Comparison of ENCODE assay signal across 14 cellular contexts in genomic region chr3:52525666-52526065, GRCh38. TPM values are rescaled to one million over a fixed set of nuclear protein-coding genes. Genes with fewer than 3 reads are reported as not detected.
A peak's percentile ranks its signal among the peaks of the same experiment; 100 is the strongest.
DNase-seq lines count a peak whose midpoint lies in the region; ATAC-seq, FAIRE-seq and TF ChIP-seq lines count a peak whose summit lies in the region.
"Had no signal": no experiment of that assay in that cellular context is flagged by ENCODE, and none has a peak within 500 bp of the region (broad histone marks: within the 10 kb centered on the region; RNA-seq: fewer than 3 reads in every experiment).

No MANE protein-coding gene starts in this region.

- H4K20me1 ChIP-seq in endothelial cell of umbilical vein (replicated peaks; ENCODE audit: control insufficient read depth, extremely low read depth, insufficient read depth, low read length), result no peaks in the 10 kb centered on the region

- H3K36me3 ChIP-seq in SK-N-MC (ENCODE audit: insufficient read depth, low read length) (no peaks in the 10 kb centered on the region; the same call in 1 of the 2 replicates), endothelial cell of umbilical vein (ENCODE audit: control insufficient read depth in 2 of 2, extremely low read depth in 1 of 2, insufficient read depth in 2 of 2, low read length in 2 of 2) (peaks cover 22 to 64% of the 10 kb centered on the region in 2 experiments), lower lobe of right lung (peaks cover 54% of the 10 kb centered on the region), thymus (ENCODE audit: control insufficient read depth, insufficient read depth) (peaks cover 6% of the 10 kb centered on the region)

- 0 out of 2 replicates have a peak overlapping the region, but pooled peaks have one; percentile 25 for H3K27ac ChIP-seq in SK-N-MC
- no peak overlapping the region for H3K27ac ChIP-seq in endothelial cell of umbilical vein (ENCODE audit: insufficient read depth, low read depth, low read length)
- H3K27ac ChIP-seq in lower lobe of right lung, result peak overlapping the region; percentile 83
- peak overlapping the region; percentile 10 for H3K27ac ChIP-seq in thymus (ENCODE audit: low read depth)

- ATAC-seq in lower lobe of right lung (peak; percentile 64 to 71), GM21526 (IDR thresholded peaks at IDR 0.05; ENCODE audit: low FRiP score, unreplicated experiment) (no peak)
- ATAC-seq: left colon had no signal

- H3K9ac ChIP-seq in SK-N-MC (ENCODE audit: insufficient read length) (no peak overlapping the region), endothelial cell of umbilical vein (replicated peaks; ENCODE audit: extremely low read depth, insufficient read depth, low read length) (no peak overlapping the region)

- no peak for DNase-seq in SK-N-MC (ENCODE audit: low read depth, low spot score)
- no peak for DNase-seq in endothelial cell of umbilical vein (ENCODE audit: low read depth, low spot score)
- DNase-seq in lower lobe of right lung, result peak; percentile 63
- DNase-seq in activated CD4-positive, alpha-beta T cell treated with anti-CD3 and anti-CD28 coated beads for 4 hours, result no peak
- no peak for DNase-seq in pons (ENCODE audit: low spot score)
- DNase-seq in NCI-H69 (lab: John Stamatoyannopoulos, UW), result no peak
- DNase-seq: activated CD4-positive, alpha-beta memory T cell treated with anti-CD3 and anti-CD28 coated beads for 36 hours; activated gamma-delta T cell treated with Interleukin-2 at 50 U/mL for 16 hours; NCI-H446 had no signal

- H3K9me1 ChIP-seq in endothelial cell of umbilical vein (replicated peaks; ENCODE audit: control insufficient read depth, extremely low read depth, insufficient read depth, low read length), result no peaks in the 10 kb centered on the region

- peak; percentile 55 for FAIRE-seq in endothelial cell of umbilical vein (lab: Jason Lieb, UNC)
- FAIRE-seq: frontal cortex, RCC 7860 had no signal

- TF ChIP-seq CTCF in endothelial cell of umbilical vein (IDR thresholded peaks at IDR 0.05; ENCODE audit: extremely low read depth in 1 of 2, insufficient read depth in 1 of 2, low read depth in 1 of 2, low read length in 2 of 2) (no peak), lower lobe of right lung (IDR thresholded peaks at IDR 0.05) (no peak)

- WGBS in thymus, result 85% methylated on average over 4 of the region's 4 CpGs

- POLR2A ChIA-PET in endothelial cell of umbilical vein (lab: Charles Lee), result interaction anchor here (1.4 kb wide), 1 partner anchor 17 kb away, joined by 3 read pairs; no protein-coding TSS in a partner anchor

- H2AFZ ChIP-seq in endothelial cell of umbilical vein (ENCODE audit: low read depth, low read length), result no peak overlapping the region

- H3K9me3 ChIP-seq in SK-N-MC (ENCODE audit: low read depth, low read length) (no peaks in the 10 kb centered on the region), endothelial cell of umbilical vein (replicated peaks; ENCODE audit: control insufficient read depth, insufficient read depth, low read length) (no peaks in the 10 kb centered on the region), lower lobe of right lung (no peaks in the 10 kb centered on the region), thymus (ENCODE audit: control insufficient read depth) (no peaks in the 10 kb centered on the region)

- H3K79me2 ChIP-seq in endothelial cell of umbilical vein (ENCODE audit: control insufficient read depth, insufficient read depth, low read length), result peaks cover 13% of the 10 kb centered on the region

- dilution Hi-C loops in endothelial cell of umbilical vein (cut with MboI; ENCODE audit: extremely low pct_ligation_motif_present, low sequenced_read_pairs), result no loop called here

- H3K4me3 ChIP-seq in SK-N-MC (no peak overlapping the region), endothelial cell of umbilical vein (replicated peaks in 1 of 3; ENCODE audit: insufficient read depth in 1 of 3, low read depth in 1 of 3, low read length in 3 of 3) (no peak overlapping the region), lower lobe of right lung (no peak overlapping the region), thymus (ENCODE audit: low read length) (no peak overlapping the region)

- H3K27me3 ChIP-seq in endothelial cell of umbilical vein (ENCODE audit: control insufficient read depth in 2 of 2, insufficient read depth in 2 of 2, low read length in 2 of 2) (no peaks in the 10 kb centered on the region), lower lobe of right lung (ENCODE audit: low read depth) (no peaks in the 10 kb centered on the region), thymus (ENCODE audit: control insufficient read depth, insufficient read depth) (no peaks in the 10 kb centered on the region)

- no TSS peak for BruUV-seq in endothelial cell of umbilical vein (replicated peaks; lab: Mats Ljungman, UMichigan)

- TF ChIP-seq POLR2A in endothelial cell of umbilical vein (IDR thresholded peaks at IDR 0.05; ENCODE audit: low read depth, low read length), result no peak

- intact Hi-C loops in endothelial cell of umbilical vein (cut with micrococcal nuclease), result loop anchor here (1.0 kb wide), 1 partner anchor 34 kb away; no protein-coding TSS in a partner anchor
- intact Hi-C loops in lower lobe of right lung (cut with DNase I), result no loop called here

- peaks cover 17% of the 10 kb centered on the region for H3K4me1 ChIP-seq in endothelial cell of umbilical vein (ENCODE audit: control insufficient read depth, extremely low read depth, insufficient read depth, low read length)
- H3K4me1 ChIP-seq in lower lobe of right lung, result peaks cover 49% of the 10 kb centered on the region
- H3K4me1 ChIP-seq in thymus (ENCODE audit: control insufficient read depth, insufficient read depth, low read length), result no peaks in the 10 kb centered on the region

- H3K4me2 ChIP-seq in endothelial cell of umbilical vein (ENCODE audit: insufficient read depth, low read length), result no peak overlapping the region

- CTCF ChIA-PET in endothelial cell of umbilical vein (lab: Charles Lee), result interaction anchor here (1.1 to 1.4 kb wide), 3 partner anchors 10 to 55 kb away, joined by 3 to 6 read pairs (median 3); partner anchors contain the start of gene UQCC5

TF ChIP-seq in endothelial cell of umbilical vein, 7 proteins besides CTCF, POLR2A, EP300 and RAD21:
- TF ChIP-seq POLR2AphosphoS5 (IDR thresholded peaks at IDR 0.05; ENCODE audit: insufficient read depth, low read depth, low read length) (peak; percentile 8), GATA2 (IDR thresholded peaks at IDR 0.05; ENCODE audit: insufficient read depth, insufficient read length, low read depth, low read length) (no peak)

RNA-seq across cellular contexts. Expression of gene NT5DC2, which starts 8.0 kb away (rescaled TPM):
- 298 and 327 TPM in 2 replicates for total RNA-seq in endothelial cell of umbilical vein
- 402 and 516 TPM in 2 replicates for polyA plus RNA-seq in endothelial cell of umbilical vein
- 255 and 292 TPM in 2 replicates for polyA plus RNA-seq in endothelial cell of umbilical vein (2011; cell fraction: cytosol; rRNA removed)
- 357 and 428 TPM in 2 replicates for polyA plus RNA-seq in endothelial cell of umbilical vein (2011; cell fraction: nucleus; rRNA removed)
- 145 and 210 TPM in 2 replicates for polyA plus RNA-seq in endothelial cell of umbilical vein (2012)
- polyA minus RNA-seq in endothelial cell of umbilical vein, result 347 and 373 TPM in 2 replicates
- 52.0 TPM for polyA minus RNA-seq in endothelial cell of umbilical vein (2011; cell fraction: cytosol; rRNA and poly(A)+ RNA removed)
- polyA minus RNA-seq in endothelial cell of umbilical vein (2011; cell fraction: nucleus; rRNA and poly(A)+ RNA removed), result 114 and 115 TPM in 2 replicates
- 28.5 TPM for total RNA-seq in lower lobe of right lung
- 11.2 TPM for polyA plus RNA-seq in thymus

RNA-seq across cellular contexts. Expression of gene UQCC5, which starts 10.7 kb away (rescaled TPM):
- total RNA-seq in endothelial cell of umbilical vein (22.6 and 34.6 TPM in 2 replicates), lower lobe of right lung (16.3 TPM)
- polyA plus RNA-seq in endothelial cell of umbilical vein (9.9 and 28.2 TPM in 2 replicates), thymus (30.3 TPM)
- polyA plus RNA-seq in endothelial cell of umbilical vein (2011; cell fraction: cytosol; rRNA removed), result 28.9 and 42.1 TPM in 2 replicates
- 2.6 and 33.3 TPM in 2 replicates for polyA plus RNA-seq in endothelial cell of umbilical vein (2011; cell fraction: nucleus; rRNA removed)
- polyA plus RNA-seq in endothelial cell of umbilical vein (2012), result 45.1 and 51.6 TPM in 2 replicates
- 7.4 and 8.1 TPM in 2 replicates for polyA minus RNA-seq in endothelial cell of umbilical vein
- polyA minus RNA-seq in endothelial cell of umbilical vein (2011; cell fraction: cytosol; rRNA and poly(A)+ RNA removed), result 15.5 TPM
- polyA minus RNA-seq in endothelial cell of umbilical vein (2011; cell fraction: nucleus; rRNA and poly(A)+ RNA removed), result 5.8 and 6.4 TPM in 2 replicates

RNA-seq across cellular contexts. Expression of gene STAB1, which starts 30.5 kb away (rescaled TPM):
- total RNA-seq in endothelial cell of umbilical vein, result 340 and 369 TPM in 2 replicates
- polyA plus RNA-seq in endothelial cell of umbilical vein, result 369 and 413 TPM in 2 replicates
- polyA plus RNA-seq in endothelial cell of umbilical vein (2011; cell fraction: cytosol; rRNA removed), result 195 and 214 TPM in 2 replicates
- 2,566 and 2,674 TPM in 2 replicates for polyA plus RNA-seq in endothelial cell of umbilical vein (2011; cell fraction: nucleus; rRNA removed)
- 262 and 312 TPM in 2 replicates for polyA plus RNA-seq in endothelial cell of umbilical vein (2012)
- polyA minus RNA-seq in endothelial cell of umbilical vein, result 291 and 381 TPM in 2 replicates
- polyA minus RNA-seq in endothelial cell of umbilical vein (2011; cell fraction: cytosol; rRNA and poly(A)+ RNA removed), result not detected
- polyA minus RNA-seq in endothelial cell of umbilical vein (2011; cell fraction: nucleus; rRNA and poly(A)+ RNA removed), result 622 and 778 TPM in 2 replicates
- 133 TPM for total RNA-seq in lower lobe of right lung
- 315 TPM for polyA plus RNA-seq in thymus

Comparison
In these comparisons a context has a peak if more than half of its experiments do, and no peak if none do; other contexts are left out.
1. RNA of gene NT5DC2, which starts 8.0 kb away (total RNA-seq): 298 to 327 TPM in endothelial cell of umbilical vein; 28.5 TPM in lower lobe of right lung (single experiment); every median in the first group is over 10 times any median in the second.